Comparison of ENCODE assay signal across 20 cellular contexts in genomic region chr18:26894006-26894405, GRCh38. TPM values are rescaled to one million over a fixed set of nuclear protein-coding genes. Genes with fewer than 3 reads are reported as not detected.
DNase-seq lines count a peak whose midpoint lies in the region; ATAC-seq and TF ChIP-seq lines count a peak whose summit lies in the region.
"Had no signal": no experiment of that assay in that cellular context is flagged by ENCODE, and none has a peak within 500 bp of the region (broad histone marks: within the 10 kb centered on the region; RNA-seq: fewer than 3 reads in every experiment).

No MANE protein-coding gene starts in this region.

- no peaks in the 10 kb centered on the region for H3K79me2 ChIP-seq in GM23248 (ENCODE audit: insufficient read depth)

- no peaks in the 10 kb centered on the region for H3K27me3 ChIP-seq in GM23248 (replicated peaks; ENCODE audit: insufficient read depth)

- H3K9ac ChIP-seq in GM23248, result no peak overlapping the region

- 1 to 3% methylated on average over 6 of the region's 6 CpGs for WGBS in GM23248 (ENCODE audit: low coverage in 1 of 2, low lambda C conversion rate in 2 of 2, missing lambda C conversion rate in 2 of 2), 2 experiments

- no peak for TF ChIP-seq CTCF in WTC11 (IDR thresholded peaks at IDR 0.05)

- peaks cover 19% of the 10 kb centered on the region for H3K4me1 Mint-ChIP-seq in WTC11

- POLR2A ChIA-PET in WTC11 (lab: Charles Lee), result no interaction called here

- no peak overlapping the region for H3K27ac ChIP-seq in GM23248

- no peaks in the 10 kb centered on the region for H3K9me3 Mint-ChIP-seq in WTC11

- DNase-seq in WTC11 (ENCODE audit: low spot score), result no peak
- peak; percentile 81 for DNase-seq in globus pallidus (ENCODE audit: low spot score)
- DNase-seq in midbrain (lab: John Stamatoyannopoulos, UW), result peak; percentile 86
- DNase-seq in stimulated activated CD8-positive, alpha-beta memory T cell treated with anti-CD3 and anti-CD28 coated beads, Interleukin-4, amount 100 ng/mL, for 48 hours, result no peak
- DNase-seq in NCI-H524 (lab: John Stamatoyannopoulos, UW), result no peak
- no peak for DNase-seq in GM23248
- DNase-seq: ACHN; AML-193; CD4-positive, CD25-positive, alpha-beta regulatory T cell; GOT3; HFFc6; KBM-7; NCI-H1436; NCI-H2029 treated with DMSO at 0.1 percent for 48 hours; NCI-H2171 treated with DMSO at 0.1 percent for 48 hours; NCI-H446 treated with DMSO at 0.1 percent for 48 hours; NCI-H748 treated with DMSO at 0.1 percent for 48 hours; RPMI8226; SIG-M5 had no signal

- H2AFZ ChIP-seq in GM23248, result no peak overlapping the region

- no peak overlapping the region for H3K4me3 Mint-ChIP-seq in WTC11
- H3K4me3 Mint-ChIP-seq: CD4-positive, CD25-positive, alpha-beta regulatory T cell; HFFc6 had no signal

- no peaks in the 10 kb centered on the region for H4K20me1 ChIP-seq in GM23248 (ENCODE audit: insufficient read depth)

- H3K4me2 ChIP-seq in GM23248 (ENCODE audit: unreplicated experiment), result no peak overlapping the region

- CTCF ChIA-PET in WTC11 (lab: Charles Lee), result interaction anchor here (0.6 kb wide), 1 partner anchor 83 kb away, joined by 3 read pairs; no protein-coding TSS in a partner anchor

- no peaks in the 10 kb centered on the region for H3K27me3 Mint-ChIP-seq in WTC11 (ENCODE audit: low read depth)
- H3K27me3 Mint-ChIP-seq: CD4-positive, CD25-positive, alpha-beta regulatory T cell had no signal

- H3F3A ChIP-seq in GM23248 (ENCODE audit: insufficient read depth), result no peaks in the 10 kb centered on the region

- peak; percentile 47; the same call in 1 of the 2 replicates for ATAC-seq in WTC11
- ATAC-seq in GM21367 (IDR thresholded peaks at IDR 0.05; ENCODE audit: unreplicated experiment), result no peak

- no peaks in the 10 kb centered on the region for H3K36me3 ChIP-seq in GM23248 (ENCODE audit: low read depth)

- H3K4me3 ChIP-seq in GM23248, result no peak overlapping the region

- H3K27ac Mint-ChIP-seq in WTC11, result 0 out of 2 replicates have a peak overlapping the region, but pooled peaks have one; percentile 67
- H3K27ac Mint-ChIP-seq: CD4-positive, CD25-positive, alpha-beta regulatory T cell; HFFc6 had no signal

- no peaks in the 10 kb centered on the region for H3K9me3 ChIP-seq in GM23248 (ENCODE audit: low read depth)

- no peaks in the 10 kb centered on the region for H3K9me2 ChIP-seq in GM23248 (ENCODE audit: insufficient read depth)

- no peaks in the 10 kb centered on the region for H3K4me1 ChIP-seq in GM23248 (ENCODE audit: insufficient read depth)

- in situ Hi-C loops in GM23248 (cut with MboI), result loop anchor here (10.0 kb wide), 1 partner anchor 59 kb away; no protein-coding TSS in a partner anchor

- no peaks in the 10 kb centered on the region for H3K36me3 Mint-ChIP-seq in WTC11
- H3K36me3 Mint-ChIP-seq: CD4-positive, CD25-positive, alpha-beta regulatory T cell had no signal

TF ChIP-seq in WTC11, 78 proteins besides CTCF, POLR2A, EP300 and RAD21:
- TF ChIP-seq IRF2 (CRISPR knock-in tag; IDR thresholded peaks at IDR 0.05; ENCODE audit: borderline replicate concordance, low read depth), result no peak
- no peak for TF ChIP-seq GTF2I (CRISPR knock-in tag; conservative IDR thresholded peaks at IDR 0.05)
- no peak for TF ChIP-seq EMX1 (CRISPR knock-in tag; IDR thresholded peaks at IDR 0.05)

RNA-seq across cellular contexts. Expression of gene AQP4, which starts 28.5 kb away (rescaled TPM):
- total RNA-seq in WTC11 (2021), result 2.8 to 4.5 TPM (median 3.7 TPM) in 3 replicates
- not detected in 2 replicates for total RNA-seq in GM23248 (2014; rRNA removed; shearing (Covaris generic))
- polyA plus RNA-seq in GM23248 (2016; fragmentation: Nextera tagmentation; extraction: Ambion mirVana), result not detected in 2 replicates
- total RNA-seq: CD4-positive, CD25-positive, alpha-beta regulatory T cell; HFFc6 had no signal
- polyA plus RNA-seq: CD4-positive, CD25-positive, alpha-beta regulatory T cell had no signal

Comparison
In these comparisons a context has a peak if more than half of its experiments do, and no peak if none do; other contexts are left out.
1. DNase-seq: peak in globus pallidus (single experiment) and midbrain (single experiment); none in WTC11 (single experiment), stimulated activated CD8-positive, alpha-beta memory T cell treated with anti-CD3 and anti-CD28 coated beads, Interleukin-4, amount 100 ng/mL, for 48 hours (single experiment), NCI-H524 (0 of 2) and GM23248 (single experiment).